In the genomic region with DNA sequence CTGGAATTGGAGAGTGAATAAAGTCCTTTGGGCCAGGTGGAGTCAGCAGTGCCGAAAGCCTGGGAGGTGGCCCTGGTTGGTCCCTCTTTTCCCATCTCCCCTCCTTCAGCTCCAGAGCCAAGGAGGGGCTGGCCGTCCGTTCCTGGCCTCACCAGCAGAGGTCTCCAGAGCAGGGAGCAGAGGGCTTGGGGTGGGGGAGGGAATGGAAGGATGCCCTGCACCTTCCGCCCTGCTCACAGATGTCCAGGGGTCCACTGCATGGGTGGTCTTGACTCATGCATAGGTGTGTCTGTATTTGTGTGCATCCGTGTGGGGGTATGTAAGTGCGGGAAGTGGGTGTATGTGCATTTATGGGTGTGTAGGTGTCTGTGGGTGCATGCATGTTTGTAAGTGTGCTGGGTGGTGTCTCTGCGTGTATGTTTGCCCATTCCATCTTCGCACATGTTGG, we compare ENCODE assay signal across 8 cellular contexts.
DNase-seq lines count a peak whose midpoint lies in the region; ATAC-seq, FAIRE-seq and TF ChIP-seq lines count a peak whose summit lies in the region.

No MANE protein-coding gene starts in this region.

- H3K27me3 ChIP-seq in BE2C: no peaks in the 10 kb centered on the region

- DNase-seq in BE2C (peak; percentile 84), GM19240 (ENCODE audit: insufficient read length, low spot score) (peak; percentile 45), T47D (ENCODE audit: low read depth in 1 of 2, low spot score in 1 of 2) (peak; percentile 53 to 57), kidney (peak; percentile 88), dedifferentiated amniotic fluid mesenchymal stem cell (ENCODE audit: extremely low spot score) (no peak)
- peak; percentile 21 to 32 for DNase-seq in stimulated activated CD4-positive, alpha-beta T cell treated with anti-CD3 and anti-CD28 coated beads, Interleukin-4, amount 100 ng/mL, for 48 hours (ENCODE audit: low read depth in 2 of 2)

- in situ Hi-C loops in T47D (cut with HindIII; ENCODE audit: low pct_unique_long_range_greater_than_20kb, low sequenced_read_pairs): no loop called here

- ATAC-seq in SK-N-SH treated with all-trans-retinoic acid at 6 μM for 48 hours (peak; percentile 94), HG03108 (IDR thresholded peaks at IDR 0.05; ENCODE audit: unreplicated experiment) (no peak)

- H3K4me1 ChIP-seq in BE2C: peaks cover 5% of the 10 kb centered on the region; the same call in 1 of the 2 replicates
- peaks cover 3 to 4% of the 10 kb centered on the region in 2 donors for H3K4me1 ChIP-seq in kidney (ENCODE audit: control insufficient read depth in 1 of 2, insufficient read depth in 1 of 2, low read depth in 1 of 2, low read length in 2 of 2)

- H3K27ac ChIP-seq in kidney (ENCODE audit: low read depth in 2 of 2, low read length in 2 of 2): no peak overlapping the region

- H3K4me3 ChIP-seq in BE2C (ENCODE audit: low read depth, low read length) (no peak overlapping the region), kidney (ENCODE audit: low read length in 2 of 2) (no peak overlapping the region)

- H3K36me3 ChIP-seq in BE2C: no peaks in the 10 kb centered on the region
- H3K36me3 ChIP-seq in kidney (ENCODE audit: control insufficient read depth in 1 of 2, insufficient read depth in 2 of 2, low read length in 2 of 2): no peaks in the 10 kb centered on the region

- TF ChIP-seq CTCF in BE2C (IDR thresholded peaks at IDR 0.05; ENCODE audit: low read depth, low read length) (peak; percentile 97), kidney (IDR thresholded peaks at IDR 0.05; ENCODE audit: borderline replicate concordance, extremely low read depth, insufficient read depth) (peak; percentile 90)

- FAIRE-seq in kidney (lab: Jason Lieb, UNC): no peak

- intact Hi-C loops in kidney (cut with DNase I): loop anchor here (5.0 kb wide), 1 partner anchor 203 kb away; the partner anchor contains the start of gene ZFP36L2

- peaks cover 3% of the 10 kb centered on the region for H3K9me3 ChIP-seq in BE2C
- peaks cover 0 to 8% of the 10 kb centered on the region in 2 donors for H3K9me3 ChIP-seq in kidney (ENCODE audit: control insufficient read depth in 1 of 2, low read length in 2 of 2)

- no peak overlapping the region for H3K9ac ChIP-seq in kidney (ENCODE audit: low read length in 2 of 2)

TF ChIP-seq in SK-N-SH treated with all-trans-retinoic acid at 6 μM for 48 hours, 23 proteins besides CTCF, POLR2A, EP300 and RAD21:
- TF ChIP-seq ZFP30 (CRISPR knock-in tag; IDR thresholded peaks at IDR 0.05): no peak
- peak; percentile 27; the same call in 1 of the 2 replicates for TF ChIP-seq TCF4 (CRISPR knock-in tag; IDR thresholded peaks at IDR 0.05; ENCODE audit: borderline replicate concordance)
- 0 out of 2 replicates have a peak, but pooled peaks have one; percentile 6 for TF ChIP-seq GLIS3 (CRISPR knock-in tag; IDR thresholded peaks at IDR 0.05)
